In the genomic region with DNA sequence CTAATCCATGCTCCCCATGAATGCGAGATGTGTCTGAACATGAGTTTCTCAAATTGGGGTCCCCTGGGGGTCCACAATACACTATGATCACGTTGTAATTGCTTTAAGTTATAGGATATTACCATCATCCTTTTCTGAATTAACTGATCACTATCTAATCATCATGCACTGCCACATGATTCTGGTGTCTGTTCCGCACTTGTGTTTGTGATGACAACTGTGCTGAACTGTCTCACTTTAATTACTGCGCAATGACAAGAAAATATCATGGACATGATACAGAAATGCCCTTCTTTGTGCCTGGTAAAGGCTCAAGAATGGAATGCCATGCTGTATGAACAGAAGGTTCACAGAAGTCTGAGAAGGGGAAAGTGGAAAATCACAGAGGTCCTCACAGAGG, we compare ENCODE assay signal across 26 cellular contexts.
"Had no signal": no experiment of that assay in that cellular context is flagged by ENCODE, and none has a peak within 500 bp of the region (broad histone marks: within the 10 kb centered on the region; RNA-seq: fewer than 3 reads in every experiment).

No MANE protein-coding gene starts in this region.

- H3K4me1 ChIP-seq: stomach, suprapubic skin, testis, thyroid gland, tibial artery, tibial nerve, transverse colon, upper lobe of left lung, upper lobe of right lung, uterus, vagina had no signal

- ATAC-seq: stimulated activated effector memory CD8-positive, alpha-beta T cell treated with anti-CD3 and anti-CD28 coated beads, Interleukin-12 subunit alpha, Interleukin-12 subunit beta, amount 100 ng/mL, for 72 hours; stimulated activated memory B cell treated with anti-CD40 and anti-IgM and Interleukin-4, amounts not matched to agents 10 μg/mL and 1 μg/mL and 100 μg/mL, for 72 hours; stimulated activated naive B cell treated with anti-CD40 and anti-IgM and Interleukin-4, amounts not matched to agents 10 μg/mL and 1 μg/mL and 100 μg/mL, for 72 hours; stimulated activated naive CD8-positive, alpha-beta T cell treated with anti-CD3 and anti-CD28 coated beads, Interleukin-15, amount 100 ng/mL, for 72 hours; stimulated activated naive CD8-positive, alpha-beta T cell treated with anti-CD3 and anti-CD28 coated beads, Interleukin-15, Interleukin-2, amounts not matched to agents 100 U/mL and 50 U/mL, for 24 hours; upper lobe of right lung had no signal

- H3K27me3 ChIP-seq: stomach, testis, thyroid gland, tibial artery, tibial nerve, upper lobe of left lung, upper lobe of right lung, uterus, vagina had no signal

- H3K9me3 ChIP-seq: stomach, suprapubic skin, testis, thoracic aorta, thyroid gland, tibial artery, upper lobe of left lung, upper lobe of right lung, uterus, vagina had no signal

- H3K27ac ChIP-seq: stomach, suprapubic skin, testis, thoracic aorta, thyroid gland, tibial artery, tibial nerve, transverse colon, upper lobe of left lung, upper lobe of right lung, uterus, vagina had no signal

- DNase-seq: stimulated activated CD4-positive, alpha-beta T cell treated with anti-CD3 and anti-CD28 coated beads, Interleukin-2, amount 100 ng/mL, for 48 hours; stimulated activated CD4-positive, alpha-beta T cell treated with anti-CD3 and anti-CD28 coated beads, Interleukin-4, amount 100 ng/mL, for 1 hour; stimulated activated CD4-positive, alpha-beta T cell treated with anti-CD3 and anti-CD28 coated beads, Interleukin-4, amount 100 ng/mL, for 24 hours; stimulated activated CD4-positive, alpha-beta T cell treated with anti-CD3 and anti-CD28 coated beads, Interleukin-4, amount 100 ng/mL, for 4 hours; stimulated activated CD8-positive, alpha-beta memory T cell treated with anti-CD3 and anti-CD28 coated beads, Interleukin-4, amount 100 ng/mL, for 48 hours; stimulated activated naive B cell treated with anti-CD40 and anti-IgM and Interleukin-4, amounts not matched to agents 10 μg/mL and 1 μg/mL and 100 μg/mL, for 72 hours; stimulated activated naive CD4-positive, alpha-beta T cell; stimulated activated naive CD4-positive, alpha-beta T cell treated with Interleukin-2 at 50 U/mL for 16 hours; stimulated activated naive CD8-positive, alpha-beta T cell treated with anti-CD3 and anti-CD28 coated beads, Interleukin-15, amount 100 ng/mL, for 72 hours; stimulated activated naive CD8-positive, alpha-beta T cell treated with anti-CD3 and anti-CD28 coated beads, Interleukin-15, Interleukin-2, amounts not matched to agents 100 U/mL and 50 U/mL, for 24 hours; stomach; substantia nigra; testis; thyroid gland; tibial artery; transverse colon; trophoblast cell; upper lobe of left lung; uterus had no signal

- H3K4me3 ChIP-seq: stomach, suprapubic skin, testis, thoracic aorta, thyroid gland, tibial artery, tibial nerve, transverse colon, upper lobe of left lung, upper lobe of right lung, uterus, vagina had no signal

- H3K36me3 ChIP-seq: stomach, suprapubic skin, thoracic aorta, thyroid gland, tibial artery, tibial nerve, transverse colon, upper lobe of left lung, upper lobe of right lung, uterus, vagina had no signal
